ENCODE assay signal across 1 cellular context in genomic region chr1:39017266-39017665, GRCh38.
TF ChIP-seq lines count a peak whose summit lies in the region.

No MANE protein-coding gene starts in this region.

TF ChIP-seq in H1, 55 proteins besides CTCF, POLR2A, EP300 and RAD21:
- TF ChIP-seq GTF2F1 (IDR thresholded peaks at IDR 0.05; ENCODE audit: borderline replicate concordance, low read depth, low read length) (no peak), KDM4A (IDR thresholded peaks at IDR 0.05; ENCODE audit: low read depth, low read length, severe bottlenecking) (no peak), SIX5 (IDR thresholded peaks at IDR 0.05; ENCODE audit: low read depth, low read length) (no peak), SRF (IDR thresholded peaks at IDR 0.05; ENCODE audit: low read depth, low read length) (no peak), HDAC6 (IDR thresholded peaks at IDR 0.05; ENCODE audit: low read depth, low read length) (no peak), RBBP5 (IDR thresholded peaks at IDR 0.05; ENCODE audit: borderline replicate concordance, low read depth, low read length) (no peak), NRF1 (IDR thresholded peaks at IDR 0.05; ENCODE audit: low read depth, low read length) (no peak), TAF1 (IDR thresholded peaks at IDR 0.05; ENCODE audit: low read depth, low read length) (no peak), CBX8 (IDR thresholded peaks at IDR 0.05; ENCODE audit: borderline replicate concordance, low read depth, low read length) (no peak), TEAD4 (IDR thresholded peaks at IDR 0.05; ENCODE audit: low read depth, low read length) (no peak), ATF2 (IDR thresholded peaks at IDR 0.05; ENCODE audit: low read length) (no peak), CHD1 (IDR thresholded peaks at IDR 0.05; ENCODE audit: low read depth, low read length) (no peak), CBX5 (IDR thresholded peaks at IDR 0.05; ENCODE audit: low read depth, low read length) (no peak), HDAC2 (IDR thresholded peaks at IDR 0.05; ENCODE audit: borderline replicate concordance in 1 of 2, low read depth in 2 of 2, low read length in 2 of 2) (no peak), POU5F1 (IDR thresholded peaks at IDR 0.05; ENCODE audit: low read depth, low read length) (no peak)
